In the genomic region with DNA sequence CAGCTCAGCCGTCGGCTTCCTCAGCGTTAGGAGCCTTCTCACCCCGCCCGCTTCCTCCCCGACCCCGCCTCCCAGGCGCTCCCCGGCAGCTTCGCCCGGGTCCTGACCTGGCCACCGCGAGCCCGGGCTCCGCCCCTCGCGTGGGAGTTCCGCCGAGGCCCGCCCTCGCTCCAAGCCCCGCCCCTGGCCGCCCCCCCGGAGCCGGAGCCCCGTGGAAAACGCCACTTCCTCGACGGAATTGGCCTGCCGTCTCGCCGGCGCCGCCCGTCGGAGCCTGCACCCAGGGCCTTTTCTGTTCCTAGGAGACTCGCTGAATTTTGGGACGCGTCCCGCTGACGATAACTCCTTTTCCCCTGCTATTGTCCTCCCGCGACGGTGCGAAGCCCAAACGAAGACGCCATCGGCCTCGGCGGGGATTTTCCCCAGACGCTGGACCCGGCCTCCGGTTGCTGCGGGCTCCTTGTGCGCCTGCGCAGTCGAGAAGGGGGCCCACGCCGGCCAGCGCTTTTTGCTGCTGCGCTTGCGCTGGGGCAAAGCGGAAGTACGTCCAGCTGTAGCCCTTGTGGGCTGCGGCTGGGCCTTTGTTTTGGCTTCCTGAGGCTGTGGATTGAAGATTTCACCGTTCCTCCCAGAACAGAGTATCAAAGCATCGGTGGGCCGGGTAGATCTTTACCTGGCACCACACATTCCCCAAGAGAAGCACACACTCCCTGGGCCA, we compare ENCODE assay signal across 8 cellular contexts. TPM values are rescaled to one million over a fixed set of nuclear protein-coding genes. Genes with fewer than 3 reads are reported as not detected.
DNase-seq lines count a peak whose midpoint lies in the region; ATAC-seq, FAIRE-seq and TF ChIP-seq lines count a peak whose summit lies in the region.

No MANE protein-coding gene starts in this region.

- H3K4me1 ChIP-seq in adrenal gland (replicated peaks in 1 of 2) (peaks cover 13 to 37% of the 10 kb centered on the region in 2 donors), heart right ventricle (peaks cover 23 to 66% (median 42%) of the 10 kb centered on the region in 9 donors), upper lobe of right lung (peaks cover 40% of the 10 kb centered on the region)

- H3K36me3 ChIP-seq in adrenal gland (replicated peaks in 1 of 2) (peaks cover 0 to 63% of the 10 kb centered on the region in 2 donors), heart right ventricle (peaks cover 2 to 82% (median 46%) of the 10 kb centered on the region in 9 donors), upper lobe of right lung (peaks cover 74% of the 10 kb centered on the region)

- peaks cover 6% of the 10 kb centered on the region for H3K27me3 Mint-ChIP-seq in progenitor cell of endocrine pancreas

- no peaks in the 10 kb centered on the region for H3K27me3 ChIP-seq in adrenal gland
- no peaks in the 10 kb centered on the region for H3K27me3 ChIP-seq in heart right ventricle
- H3K27me3 ChIP-seq in upper lobe of right lung, result no peaks in the 10 kb centered on the region

- peak overlapping the region in 3 of 4 donors; percentile 24 to 51 (median 50) for H3K4me3 ChIP-seq in adrenal gland
- peak overlapping the region in 9 of 10 donors; percentile 40 to 61 (median 55) for H3K4me3 ChIP-seq in heart right ventricle
- peak overlapping the region; percentile 63 for H3K4me3 ChIP-seq in upper lobe of right lung

- FAIRE-seq in GM12892 (lab: Jason Lieb, UNC), result peak; percentile 99

- peak; percentile 81 for TF ChIP-seq POLR2A in GM12892 (IDR thresholded peaks at IDR 0.05; ENCODE audit: low read depth, low read length)
- peak; percentile 65 to 73 for TF ChIP-seq POLR2A in adrenal gland (IDR thresholded peaks at IDR 0.05)

- peaks cover 15% of the 10 kb centered on the region for H3K4me1 Mint-ChIP-seq in progenitor cell of endocrine pancreas (ENCODE audit: low read depth)

- intact Hi-C loops in adrenal gland (cut with DNase I), result no loop called here
- intact Hi-C loops in heart right ventricle (cut with DNase I), result no loop called here
- intact Hi-C loops in upper lobe of right lung (cut with DNase I), result no loop called here

- peak; percentile 100 for DNase-seq in GM12892 (ENCODE audit: insufficient read length)
- peak; percentile 86 for DNase-seq in NCI-H1436 (lab: John Stamatoyannopoulos, UW)
- peak; percentile 91 for DNase-seq in T follicular helper cell (ENCODE audit: low read depth)
- peak; percentile 93 to 95 (median 94) for DNase-seq in adrenal gland
- DNase-seq in heart right ventricle, result peak; percentile 96 to 98
- DNase-seq in progenitor cell of endocrine pancreas (ENCODE audit: low spot score, unreplicated experiment), result peak; percentile 84
- DNase-seq in upper lobe of right lung, result peak; percentile 99

- H3K27ac ChIP-seq in adrenal gland (peak overlapping the region; percentile 79 to 97 (median 96)), heart right ventricle (peak overlapping the region; percentile 91 to 99 (median 96)), upper lobe of right lung (peak overlapping the region; percentile 96)

- TF ChIP-seq CTCF in adrenal gland (IDR thresholded peaks at IDR 0.05) (no peak), heart right ventricle (IDR thresholded peaks at IDR 0.05) (peak in 2 of 9 donors; percentile 13 to 28), progenitor cell of endocrine pancreas (IDR thresholded peaks at IDR 0.05; ENCODE audit: unreplicated experiment) (no peak), upper lobe of right lung (IDR thresholded peaks at IDR 0.05) (peak; percentile 8)

- H3K9me3 ChIP-seq in adrenal gland (replicated peaks in 1 of 3) (no peaks in the 10 kb centered on the region), heart right ventricle (no peaks in the 10 kb centered on the region), upper lobe of right lung (no peaks in the 10 kb centered on the region)

- peaks cover 18% of the 10 kb centered on the region for H3K36me3 Mint-ChIP-seq in progenitor cell of endocrine pancreas (ENCODE audit: insufficient read depth)

- H3K9me3 Mint-ChIP-seq in progenitor cell of endocrine pancreas (ENCODE audit: low read depth), result no peaks in the 10 kb centered on the region

- WGBS in adrenal gland, 4 donors, result 0 to 1% (median 0%) methylated on average over 4 to 68 of the region's 68 CpGs
- WGBS in heart right ventricle, 2 donors, result 0 to 1% methylated on average over 67 to 68 of the region's 68 CpGs

- H3K27ac Mint-ChIP-seq in progenitor cell of endocrine pancreas, result peak overlapping the region; percentile 99

- peak overlapping the region; percentile 79 for H3K4me3 Mint-ChIP-seq in progenitor cell of endocrine pancreas (ENCODE audit: low read depth)

- ATAC-seq in HG02798 (IDR thresholded peaks at IDR 0.05; ENCODE audit: poor library complexity, unreplicated experiment), result peak; percentile 86
- peak; percentile 89 to 94 (median 92) for ATAC-seq in heart right ventricle
- peak; percentile 95 for ATAC-seq in upper lobe of right lung

RNA-seq across cellular contexts. Expression of a gene that starts 10.0 kb away (rescaled TPM):
- 28.2 TPM for polyA plus RNA-seq in GM12892 (2012; ENCODE audit: missing spikeins)
- total RNA-seq in adrenal gland (10 to 100 TPM; 31.7 to 76.2 (median 69.6) TPM), heart right ventricle (10 to 100 TPM; 30.7 to 55.2 (median 40.0) TPM), progenitor cell of endocrine pancreas (54.2 and 54.5 TPM in 2 replicates), upper lobe of right lung (68.2 TPM)
- polyA plus RNA-seq in adrenal gland (10 to 100 TPM; 38.2 to 64.6 (median 46.7) TPM), heart right ventricle (10 to 100 TPM; 28.9 to 38.3 TPM)

RNA-seq across cellular contexts. Expression of a gene that starts 14.8 kb away (rescaled TPM):
- polyA plus RNA-seq in GM12892 (2012; ENCODE audit: missing spikeins), result 26.0 TPM
- total RNA-seq in adrenal gland (100 to 1,000 TPM in 1 of 8 donors, 10 to 100 TPM in 7; 51.3 to 108 (median 76.3) TPM), heart right ventricle (10 to 100 TPM; 11.8 to 39.7 (median 15.6) TPM), progenitor cell of endocrine pancreas (19.5 and 20.2 TPM in 2 replicates), upper lobe of right lung (86.5 TPM)
- polyA plus RNA-seq in adrenal gland (100 to 1,000 TPM in 2 of 3 donors, 1 to 10 TPM in 1; 8.7 to 377 (median 171) TPM), heart right ventricle (10 to 100 TPM; 32.6 to 85.9 TPM)

RNA-seq across cellular contexts. Expression of a gene that starts 37.1 kb away (rescaled TPM):
- 7.8 TPM for polyA plus RNA-seq in GM12892 (2012; ENCODE audit: missing spikeins)
- total RNA-seq in adrenal gland, result 10 to 100 TPM; 28.6 to 45.0 (median 41.9) TPM
- polyA plus RNA-seq in adrenal gland, result 10 to 100 TPM in 2 of 3 donors, 1 to 10 TPM in 1; 9.0 to 29.9 (median 19.2) TPM
- total RNA-seq in heart right ventricle, result 10 to 100 TPM in 9 of 10 donors, 1 to 10 TPM in 1; 9.4 to 16.9 (median 11.7) TPM
- polyA plus RNA-seq in heart right ventricle, result 10 to 100 TPM in 1 of 2 donors, 1 to 10 TPM in 1; 9.7 to 11.6 TPM
- 59.5 and 66.0 TPM in 2 replicates for total RNA-seq in progenitor cell of endocrine pancreas
- total RNA-seq in upper lobe of right lung, result 34.0 TPM

RNA-seq across cellular contexts. Expression of a gene that starts 38.6 kb away (rescaled TPM):
- polyA plus RNA-seq in GM12892 (2012; ENCODE audit: missing spikeins), result 15.2 TPM
- total RNA-seq in adrenal gland, result 10 to 100 TPM; 40.2 to 84.4 (median 57.8) TPM
- 100 to 1,000 TPM in 1 of 3 donors, 10 to 100 TPM in 2; 11.1 to 143 (median 85.2) TPM for polyA plus RNA-seq in adrenal gland
- total RNA-seq in heart right ventricle, result 10 to 100 TPM; 23.1 to 45.6 (median 34.2) TPM
- 10 to 100 TPM; 32.5 to 69.9 TPM for polyA plus RNA-seq in heart right ventricle
- 61.4 and 63.8 TPM in 2 replicates for total RNA-seq in progenitor cell of endocrine pancreas
- total RNA-seq in upper lobe of right lung, result 106 TPM

RNA-seq across cellular contexts. Expression of a gene that starts 57.1 kb away (rescaled TPM):
- not detected for polyA plus RNA-seq in GM12892 (2012; ENCODE audit: missing spikeins)
- total RNA-seq in adrenal gland (1 to 10 TPM in 1 of 8 donors, under 1 TPM in 3, not detected in 4; 0.14 to 1.5 (median 0.40) TPM), heart right ventricle (1 to 10 TPM in 2 of 10 donors, under 1 TPM in 6, not detected in 2; 0.22 to 1.5 (median 0.35) TPM), progenitor cell of endocrine pancreas (0.95 and 1.7 TPM in 2 replicates), upper lobe of right lung (1.3 TPM)
- polyA plus RNA-seq in adrenal gland (10 to 100 TPM in 1 of 3 donors, 1 to 10 TPM in 1, not detected in 1; 2.4 to 12.5 TPM), heart right ventricle (1 to 10 TPM in 1 of 2 donors, under 1 TPM in 1; 0.48 to 1.4 TPM)

Comparison
In these comparisons a context has a peak if more than half of its experiments do, and no peak if none do; other contexts are left out.
1. Peak in every context shown above with its lines: DNase-seq, ATAC-seq, H3K4me3 ChIP-seq and H3K27ac ChIP-seq.